1 cellular context compared by ENCODE assay signal in genomic region chr17:64535357-64535756, GRCh38.
TF ChIP-seq lines count a peak whose summit lies in the region.

No MANE protein-coding gene starts in this region.

TF ChIP-seq in endothelial cell of umbilical vein, 7 proteins besides CTCF, POLR2A, EP300 and RAD21:
- no peak for TF ChIP-seq MAX (IDR thresholded peaks at IDR 0.05; ENCODE audit: insufficient read depth, insufficient read length)
- no peak for TF ChIP-seq MYC (IDR thresholded peaks at IDR 0.05; ENCODE audit: low read depth, low read length)
- TF ChIP-seq JUN (IDR thresholded peaks at IDR 0.05; ENCODE audit: borderline replicate concordance, insufficient read depth, insufficient read length, low read depth): no peak
- TF ChIP-seq EZH2 (IDR thresholded peaks at IDR 0.05; ENCODE audit: borderline replicate concordance, low read depth, low read length, severe bottlenecking): no peak
- TF ChIP-seq FOS (IDR thresholded peaks at IDR 0.05; ENCODE audit: borderline replicate concordance, insufficient read depth, low read length): no peak
- TF ChIP-seq POLR2AphosphoS5 (IDR thresholded peaks at IDR 0.05; ENCODE audit: insufficient read depth, low read depth, low read length): no peak
- TF ChIP-seq GATA2 (IDR thresholded peaks at IDR 0.05; ENCODE audit: insufficient read depth, insufficient read length, low read depth, low read length): no peak
